In the genomic region with DNA sequence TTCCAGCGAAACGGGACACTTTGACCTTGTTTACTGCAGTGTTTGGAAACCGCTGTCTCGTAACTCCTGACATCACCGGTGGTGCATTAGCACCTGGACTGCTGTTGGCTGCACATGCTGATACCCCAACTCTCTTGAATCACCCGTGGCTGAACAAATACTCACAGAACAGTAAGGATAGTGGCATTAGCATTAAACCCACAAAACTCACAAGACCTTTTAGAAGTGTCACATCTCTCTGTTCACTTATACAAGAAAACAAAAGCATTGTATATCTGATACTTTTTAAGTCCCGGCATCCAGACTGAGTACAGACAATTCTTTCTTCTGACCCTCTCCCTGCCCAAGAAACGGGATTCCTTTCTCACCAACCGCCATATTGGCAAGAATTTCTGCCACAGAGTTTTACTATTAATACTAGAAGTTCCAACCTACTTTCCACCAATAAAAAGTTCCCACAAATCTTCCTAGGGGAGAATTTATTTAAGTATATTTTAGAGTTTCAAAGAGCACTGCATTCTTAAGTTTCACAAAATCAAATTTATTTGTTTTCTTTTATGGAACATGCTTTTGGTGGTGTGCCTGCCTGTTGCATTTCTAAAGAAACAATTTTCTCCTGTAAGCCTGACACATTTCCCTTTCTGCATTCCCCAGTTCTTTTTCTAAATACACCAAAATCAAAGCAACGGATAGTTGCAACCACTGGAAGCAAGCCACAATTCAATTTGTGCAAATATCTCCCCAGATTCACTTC, we compare ENCODE assay signal across 8 cellular contexts.
A peak's percentile ranks its signal among the peaks of the same experiment; 100 is the strongest.
DNase-seq lines count a peak whose midpoint lies in the region; ATAC-seq and TF ChIP-seq lines count a peak whose summit lies in the region.

No MANE protein-coding gene starts in this region.

- peaks cover 77 to 78% of the 10 kb centered on the region in 2 donors for H3K4me1 Mint-ChIP-seq in natural killer cell

- H3K27ac Mint-ChIP-seq in natural killer cell, result peak overlapping the region; percentile 89 to 97

- TF ChIP-seq CTCF in natural killer cell (IDR thresholded peaks at IDR 0.05), result no peak

- peak overlapping the region; percentile 94 for H3K4me3 Mint-ChIP-seq in natural killer cell

- no peaks in the 10 kb centered on the region for H3K36me3 Mint-ChIP-seq in natural killer cell

- H3K27me3 Mint-ChIP-seq in natural killer cell (ENCODE audit: low read depth in 2 of 2), result no peaks in the 10 kb centered on the region

- DNase-seq in COLO829 (ENCODE audit: low spot score) (peak; percentile 81), NCI-H460 (ENCODE audit: extremely low read depth, low read depth) (peak; percentile 55), dermis blood vessel endothelial cell (peak; percentile 72), natural killer cell (no peak), NCI-H1105 treated with DMSO at 0.1 percent for 48 hours (lab: John Stamatoyannopoulos, UW) (no peak), SHP77 treated with DMSO at 0.1 percent for 48 hours (lab: John Stamatoyannopoulos, UW) (no peak), SIG-M5 (lab: John Stamatoyannopoulos, UW) (no peak), hepatic stellate cell (ENCODE audit: low spot score) (no peak)

- intact Hi-C loops in natural killer cell (cut with micrococcal nuclease), result loop anchor here (2.0 to 10.0 kb wide), 3 partner anchors 18 to 48 kb away; no protein-coding TSS in a partner anchor

- no peaks in the 10 kb centered on the region for H3K9me3 Mint-ChIP-seq in natural killer cell

- ATAC-seq in natural killer cell, result peak; percentile 27 to 57 (median 31)

Comparison
In these comparisons a context has a peak if more than half of its experiments do, and no peak if none do; other contexts are left out.
1. DNase-seq: peak in COLO829 (single experiment), NCI-H460 (single experiment) and dermis blood vessel endothelial cell (single experiment); none in natural killer cell (single experiment), NCI-H1105 treated with DMSO at 0.1 percent for 48 hours (single experiment), SHP77 treated with DMSO at 0.1 percent for 48 hours (single experiment), SIG-M5 (single experiment) and hepatic stellate cell (single experiment).